Comparison of ENCODE assay signal across 9 cellular contexts in the genomic region with DNA sequence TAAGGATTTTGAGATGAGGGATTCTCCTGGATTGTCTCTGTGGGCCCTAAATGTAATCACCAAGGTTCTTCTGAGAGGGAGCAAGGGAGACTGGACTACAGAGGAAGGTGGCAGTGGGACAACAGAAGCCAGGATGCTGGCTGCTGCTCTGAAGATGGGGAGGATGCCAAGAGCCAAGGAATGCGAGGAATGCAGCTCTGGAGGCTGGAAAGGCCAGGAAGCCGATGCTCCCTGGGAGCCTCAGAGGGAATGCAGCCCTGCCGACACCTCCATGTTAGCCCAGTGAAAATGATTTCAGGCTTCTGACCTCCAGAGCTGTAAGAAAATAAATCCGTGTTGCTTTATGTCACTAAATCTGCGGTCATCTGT. TPM values are rescaled to one million over a fixed set of nuclear protein-coding genes. Genes with fewer than 3 reads are reported as not detected.
A peak's percentile ranks its signal among the peaks of the same experiment; 100 is the strongest.
DNase-seq lines count a peak whose midpoint lies in the region; ATAC-seq and TF ChIP-seq lines count a peak whose summit lies in the region.
"Had no signal": no experiment of that assay in that cellular context is flagged by ENCODE, and none has a peak within 500 bp of the region (broad histone marks: within the 10 kb centered on the region; RNA-seq: fewer than 3 reads in every experiment).

No MANE protein-coding gene starts in this region.

- no peaks in the 10 kb centered on the region for H3K9me3 ChIP-seq in subcutaneous abdominal adipose tissue (ENCODE audit: control insufficient read depth in 5 of 5, low read length in 5 of 5)

- no peaks in the 10 kb centered on the region for H3K36me3 Mint-ChIP-seq in activated T-helper 17 cell treated with anti-CD3 and anti-CD28 coated beads, Interleukin-2, amount 50 U/mL, for 72 hours (ENCODE audit: low read depth)
- no peaks in the 10 kb centered on the region for H3K36me3 Mint-ChIP-seq in activated T-cell treated with anti-CD3 and anti-CD28 coated beads, Interleukin-2, amount 50 U/mL, for 24 hours (ENCODE audit: low read depth)

- peaks cover 12 to 72% (median 66%) of the 10 kb centered on the region in 5 donors for H3K4me1 ChIP-seq in subcutaneous abdominal adipose tissue (ENCODE audit: control insufficient read depth in 5 of 5, insufficient read depth in 5 of 5, low read length in 5 of 5)

- no peak for TF ChIP-seq POLR2A in GM18505 (IDR thresholded peaks at IDR 0.05; ENCODE audit: borderline replicate concordance, extremely low read depth, insufficient read depth, insufficient read length)

- no peak overlapping the region for H3K4me3 Mint-ChIP-seq in activated T-helper 17 cell treated with anti-CD3 and anti-CD28 coated beads, Interleukin-2, amount 50 U/mL, for 72 hours
- H3K4me3 Mint-ChIP-seq in activated T-cell treated with anti-CD3 and anti-CD28 coated beads, Interleukin-2, amount 50 U/mL, for 24 hours: no peak overlapping the region

- peaks cover 0 to 51% (median 24%) of the 10 kb centered on the region in 5 donors for H3K36me3 ChIP-seq in subcutaneous abdominal adipose tissue (ENCODE audit: control insufficient read depth in 5 of 5, insufficient read depth in 5 of 5, low read length in 5 of 5)

- no peak overlapping the region for H3K27ac Mint-ChIP-seq in activated T-helper 17 cell treated with anti-CD3 and anti-CD28 coated beads, Interleukin-2, amount 50 U/mL, for 72 hours
- no peak overlapping the region for H3K27ac Mint-ChIP-seq in activated T-cell treated with anti-CD3 and anti-CD28 coated beads, Interleukin-2, amount 50 U/mL, for 24 hours

- peak; percentile 87 for DNase-seq in HT1080 (ENCODE audit: low read depth)
- peak; percentile 95 for DNase-seq in astrocyte of the hippocampus (ENCODE audit: low read depth, low spot score)
- peak; percentile 94 for DNase-seq in islet precursor cell
- DNase-seq in activated T-cell treated with anti-CD3 and anti-CD28 coated beads, Interleukin-2, amount 50 U/mL, for 24 hours: no peak
- DNase-seq: NCI-H774 had no signal

- H3K27me3 ChIP-seq in subcutaneous abdominal adipose tissue (ENCODE audit: control insufficient read depth in 5 of 5, insufficient read depth in 4 of 5, low read length in 5 of 5): no peaks in the 10 kb centered on the region

- peaks cover 31% of the 10 kb centered on the region for H3K27me3 Mint-ChIP-seq in activated T-helper 17 cell treated with anti-CD3 and anti-CD28 coated beads, Interleukin-2, amount 50 U/mL, for 72 hours
- H3K27me3 Mint-ChIP-seq in activated T-cell treated with anti-CD3 and anti-CD28 coated beads, Interleukin-2, amount 50 U/mL, for 24 hours: peaks cover 37% of the 10 kb centered on the region

- ATAC-seq in HG03108 (IDR thresholded peaks at IDR 0.05; ENCODE audit: unreplicated experiment) (no peak), GM18505 (IDR thresholded peaks at IDR 0.05; ENCODE audit: unreplicated experiment) (no peak)
- no peak for ATAC-seq in activated T-helper 17 cell treated with anti-CD3 and anti-CD28 coated beads, Interleukin-2, amount 50 U/mL, for 72 hours (replicated peaks)

- H3K9me3 Mint-ChIP-seq in activated T-helper 17 cell treated with anti-CD3 and anti-CD28 coated beads, Interleukin-2, amount 50 U/mL, for 72 hours: no peaks in the 10 kb centered on the region
- no peaks in the 10 kb centered on the region for H3K9me3 Mint-ChIP-seq in activated T-cell treated with anti-CD3 and anti-CD28 coated beads, Interleukin-2, amount 50 U/mL, for 24 hours

- H3K9ac ChIP-seq in subcutaneous abdominal adipose tissue (ENCODE audit: low read length in 5 of 5): peak overlapping the region in 1 of 5 donors; percentile 31

- peak overlapping the region; percentile 83 for H3K27ac ChIP-seq in subcutaneous abdominal adipose tissue (ENCODE audit: low read depth, low read length)

- no peaks in the 10 kb centered on the region for H3K4me1 Mint-ChIP-seq in activated T-helper 17 cell treated with anti-CD3 and anti-CD28 coated beads, Interleukin-2, amount 50 U/mL, for 72 hours
- H3K4me1 Mint-ChIP-seq in activated T-cell treated with anti-CD3 and anti-CD28 coated beads, Interleukin-2, amount 50 U/mL, for 24 hours (ENCODE audit: low read depth): no peaks in the 10 kb centered on the region

- H3K4me3 ChIP-seq in subcutaneous abdominal adipose tissue (ENCODE audit: low read depth in 1 of 5, low read length in 5 of 5): no peak overlapping the region

RNA-seq across cellular contexts. Expression of gene UMPS, which starts 44.0 kb away (rescaled TPM):
- total RNA-seq in HT1080 (2014; rRNA removed; shearing (Covaris generic)): 98.9 and 118 TPM in 2 replicates
- polyA plus RNA-seq in HT1080 (2015; cell fraction: cytosol; rRNA removed): 54.2 and 70.7 TPM in 2 replicates
- 73.6 and 81.9 TPM in 2 replicates for polyA plus RNA-seq in HT1080 (2015; cell fraction: nucleus; rRNA removed)
- 10 to 100 TPM; 29.2 to 55.0 TPM for total RNA-seq in activated T-helper 17 cell treated with anti-CD3 and anti-CD28 coated beads, Interleukin-2, amount 50 U/mL, for 72 hours
